9 cellular contexts compared by ENCODE assay signal in the genomic region with DNA sequence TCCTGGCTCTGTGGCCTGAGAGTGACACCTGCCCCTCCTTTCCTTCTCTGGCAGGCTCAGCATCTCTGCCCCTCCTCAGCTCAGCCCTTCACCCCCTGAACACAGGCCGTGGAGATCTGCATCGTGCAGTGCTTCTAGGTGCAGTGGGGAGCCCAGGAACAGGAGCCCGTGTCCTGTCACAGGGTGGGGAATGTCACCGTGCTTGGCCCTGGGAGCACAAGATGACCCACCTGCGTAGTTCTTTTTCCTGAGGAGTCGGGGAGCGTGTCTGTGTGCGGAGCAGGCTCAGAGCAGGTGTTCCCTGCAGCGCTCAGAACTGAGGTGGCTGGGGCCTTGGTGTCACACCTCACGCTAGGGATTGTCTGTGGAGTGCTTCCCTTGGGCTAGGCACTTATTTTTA. TPM values are rescaled to one million over a fixed set of nuclear protein-coding genes. Genes with fewer than 3 reads are reported as not detected.
A peak's percentile ranks its signal among the peaks of the same experiment; 100 is the strongest.
DNase-seq lines count a peak whose midpoint lies in the region; ATAC-seq and TF ChIP-seq lines count a peak whose summit lies in the region.
"Had no signal": no experiment of that assay in that cellular context is flagged by ENCODE, and none has a peak within 500 bp of the region (broad histone marks: within the 10 kb centered on the region; RNA-seq: fewer than 3 reads in every experiment).

No MANE protein-coding gene starts in this region.

- DNase-seq in GM12864 (ENCODE audit: low read depth) (no peak), memory B cell (ENCODE audit: low spot score in 2 of 2) (no peak), NCI-H748 (lab: John Stamatoyannopoulos, UW; ENCODE audit: unreplicated experiment) (no peak), NCI-H510A treated with DMSO at 0.1 percent for 48 hours (lab: John Stamatoyannopoulos, UW) (no peak)
- DNase-seq in activated CD8-positive, alpha-beta T cell treated with anti-CD3 and anti-CD28 coated beads for 36 hours, result no peak
- DNase-seq: MG63 had no signal

- peak overlapping the region; percentile 59 for H3K27ac ChIP-seq in 22Rv1

- POLR2A ChIA-PET in activated CD8-positive, alpha-beta T cell treated with anti-CD3 and anti-CD28 coated beads for 36 hours (lab: Charles Lee), result interaction anchor here (1.2 to 4.4 kb wide), 2 partner anchors 11 to 13 kb away, joined by 4 to 29 read pairs; a partner anchor contains a TSS

- H3K36me3 Mint-ChIP-seq in activated CD8-positive, alpha-beta T cell treated with anti-CD3 and anti-CD28 coated beads for 36 hours (ENCODE audit: low read depth), result peaks cover 32% of the 10 kb centered on the region
- H3K36me3 Mint-ChIP-seq in memory B cell, result peaks cover 8% of the 10 kb centered on the region

- no peaks in the 10 kb centered on the region for H3K9me3 Mint-ChIP-seq in activated CD8-positive, alpha-beta T cell treated with anti-CD3 and anti-CD28 coated beads for 36 hours
- H3K9me3 Mint-ChIP-seq in memory B cell, result no peaks in the 10 kb centered on the region

- intact Hi-C loops in activated CD8-positive, alpha-beta T cell treated with anti-CD3 and anti-CD28 coated beads for 36 hours (cut with micrococcal nuclease), result no loop called here

- peaks cover 81% of the 10 kb centered on the region for H3K4me1 Mint-ChIP-seq in activated CD8-positive, alpha-beta T cell treated with anti-CD3 and anti-CD28 coated beads for 36 hours (ENCODE audit: low read depth)
- H3K4me1 Mint-ChIP-seq in memory B cell, result peaks cover 76% of the 10 kb centered on the region

- no peak for TF ChIP-seq CTCF in 22Rv1 (IDR thresholded peaks at IDR 0.05)
- TF ChIP-seq CTCF in GM12864 (IDR thresholded peaks at IDR 0.05; ENCODE audit: low read depth, low read length, missing control alignments), result no peak
- no peak for TF ChIP-seq CTCF in activated CD8-positive, alpha-beta T cell treated with anti-CD3 and anti-CD28 coated beads for 36 hours (IDR thresholded peaks at IDR 0.05)

- peak overlapping the region; percentile 28; the same call in 1 of the 2 replicates for H3K4me3 ChIP-seq in GM12864 (ENCODE audit: low read depth, low read length)
- H3K4me3 ChIP-seq: MG63 had no signal

- peak overlapping the region; percentile 69 for H3K4me3 Mint-ChIP-seq in activated CD8-positive, alpha-beta T cell treated with anti-CD3 and anti-CD28 coated beads for 36 hours
- H3K4me3 Mint-ChIP-seq in memory B cell, result peak overlapping the region; percentile 41

- peak overlapping the region; percentile 60 for H3K27ac Mint-ChIP-seq in activated CD8-positive, alpha-beta T cell treated with anti-CD3 and anti-CD28 coated beads for 36 hours
- H3K27ac Mint-ChIP-seq in memory B cell, result peak overlapping the region; percentile 89

- ATAC-seq in activated CD8-positive, alpha-beta T cell treated with anti-CD3 and anti-CD28 coated beads for 36 hours, result no peak
- ATAC-seq in memory B cell (ENCODE audit: low read depth) (no peak), GM21619 (IDR thresholded peaks at IDR 0.05; ENCODE audit: unreplicated experiment) (no peak), GM21381 (IDR thresholded peaks at IDR 0.05; ENCODE audit: unreplicated experiment) (no peak)

- H3K27me3 Mint-ChIP-seq in activated CD8-positive, alpha-beta T cell treated with anti-CD3 and anti-CD28 coated beads for 36 hours, result no peaks in the 10 kb centered on the region
- no peaks in the 10 kb centered on the region for H3K27me3 Mint-ChIP-seq in memory B cell

- CTCF ChIA-PET in activated CD8-positive, alpha-beta T cell treated with anti-CD3 and anti-CD28 coated beads for 36 hours (lab: Charles Lee), result interaction anchor here (1.6 to 4.0 kb wide), 6 partner anchors 8 to 30 kb away, joined by 3 to 22 read pairs (median 8); a partner anchor contains a TSS

RNA-seq across cellular contexts. Expression of a gene that starts 10.6 kb away (rescaled TPM):
- total RNA-seq in activated CD8-positive, alpha-beta T cell treated with anti-CD3 and anti-CD28 coated beads for 36 hours, result 10 to 100 TPM; 41.0 to 42.8 TPM

RNA-seq across cellular contexts. Expression of a gene that starts 35.0 kb away (rescaled TPM):
- 10 to 100 TPM; 38.4 to 41.8 TPM for total RNA-seq in activated CD8-positive, alpha-beta T cell treated with anti-CD3 and anti-CD28 coated beads for 36 hours
